In genomic region chr18:77851798-77852197, GRCh38 we compare ENCODE assay signal across 15 cellular contexts.
"Had no signal": no experiment of that assay in that cellular context is flagged by ENCODE, and none has a peak within 500 bp of the region (broad histone marks: within the 10 kb centered on the region; RNA-seq: fewer than 3 reads in every experiment).

No MANE protein-coding gene starts in this region.

- H3K36me3 ChIP-seq: cardiac muscle cell, colonic mucosa, pancreas had no signal

- DNase-seq: activated CD4-positive, alpha-beta memory T cell treated with anti-CD3 and anti-CD28 coated beads, Interleukin-2, amount 10 ng/mL, durations not matched to agents 7 days and 5 days; activated CD4-positive, alpha-beta T cell treated with anti-CD3 and anti-CD28 coated beads for 36 hours; activated gamma-delta T cell treated with Interleukin-2 at 50 U/mL for 16 hours; activated naive CD8-positive, alpha-beta T cell treated with anti-CD3 and anti-CD28 coated beads, Interleukin-2, amount 10 ng/mL, durations not matched to agents 7 days and 5 days; activated T-cell treated with anti-CD3 and anti-CD28 coated beads, Interleukin-2, amount 50 U/mL, for 72 hours; aorta; colonic mucosa; effector CD4-positive, alpha-beta T cell; pancreas; stimulated activated CD4-positive, alpha-beta T cell treated with anti-CD3 and anti-CD28 coated beads, Interleukin-2, amount 100 ng/mL, for 48 hours; stimulated activated naive CD4-positive, alpha-beta T cell treated with Interleukin-2 at 50 U/mL for 16 hours had no signal

- ATAC-seq: activated CD4-positive, alpha-beta T cell treated with anti-CD3 and anti-CD28 coated beads for 36 hours; activated T-cell treated with anti-CD3 and anti-CD28 coated beads, Interleukin-2, amount 50 U/mL, for 72 hours; pancreas had no signal

- H3K27me3 Mint-ChIP-seq: activated CD4-positive, alpha-beta memory T cell treated with anti-CD3 and anti-CD28 coated beads, Interleukin-2, amount 10 ng/mL, durations not matched to agents 7 days and 5 days had no signal

- H3K4me1 Mint-ChIP-seq: activated CD4-positive, alpha-beta memory T cell treated with anti-CD3 and anti-CD28 coated beads, Interleukin-2, amount 10 ng/mL, durations not matched to agents 7 days and 5 days; activated CD4-positive, alpha-beta T cell treated with anti-CD3 and anti-CD28 coated beads for 36 hours had no signal

- H3K4me1 ChIP-seq: colonic mucosa, pancreas had no signal

- H3K27ac Mint-ChIP-seq: activated CD4-positive, alpha-beta memory T cell treated with anti-CD3 and anti-CD28 coated beads, Interleukin-2, amount 10 ng/mL, durations not matched to agents 7 days and 5 days; activated CD4-positive, alpha-beta T cell treated with anti-CD3 and anti-CD28 coated beads for 36 hours; activated naive CD8-positive, alpha-beta T cell treated with anti-CD3 and anti-CD28 coated beads, Interleukin-2, amount 10 ng/mL, durations not matched to agents 7 days and 5 days; activated T-cell treated with anti-CD3 and anti-CD28 coated beads, Interleukin-2, amount 50 U/mL, for 72 hours; type B pancreatic cell had no signal

- H3K27me3 ChIP-seq: cardiac muscle cell, colonic mucosa had no signal

- H3K9me3 ChIP-seq: colonic mucosa, pancreas had no signal

- H3K4me3 ChIP-seq: cardiac muscle cell, colonic mucosa, pancreas had no signal

- H3K27ac ChIP-seq: cardiac muscle cell, colonic mucosa, pancreas had no signal

- FAIRE-seq: endothelial cell of umbilical vein, frontal cortex, pancreas had no signal

- H3K4me3 Mint-ChIP-seq: activated CD4-positive, alpha-beta memory T cell treated with anti-CD3 and anti-CD28 coated beads, Interleukin-2, amount 10 ng/mL, durations not matched to agents 7 days and 5 days; activated CD4-positive, alpha-beta T cell treated with anti-CD3 and anti-CD28 coated beads for 36 hours; activated naive CD8-positive, alpha-beta T cell treated with anti-CD3 and anti-CD28 coated beads, Interleukin-2, amount 10 ng/mL, durations not matched to agents 7 days and 5 days; activated T-cell treated with anti-CD3 and anti-CD28 coated beads, Interleukin-2, amount 50 U/mL, for 72 hours; type B pancreatic cell had no signal

- H3K9me3 Mint-ChIP-seq: activated CD4-positive, alpha-beta memory T cell treated with anti-CD3 and anti-CD28 coated beads, Interleukin-2, amount 10 ng/mL, durations not matched to agents 7 days and 5 days; activated naive CD8-positive, alpha-beta T cell treated with anti-CD3 and anti-CD28 coated beads, Interleukin-2, amount 10 ng/mL, durations not matched to agents 7 days and 5 days; activated T-cell treated with anti-CD3 and anti-CD28 coated beads, Interleukin-2, amount 50 U/mL, for 72 hours; type B pancreatic cell had no signal

- H3K36me3 Mint-ChIP-seq: activated naive CD8-positive, alpha-beta T cell treated with anti-CD3 and anti-CD28 coated beads, Interleukin-2, amount 10 ng/mL, durations not matched to agents 7 days and 5 days; type B pancreatic cell had no signal
